Comparison of ENCODE assay signal across 20 cellular contexts in the genomic region with DNA sequence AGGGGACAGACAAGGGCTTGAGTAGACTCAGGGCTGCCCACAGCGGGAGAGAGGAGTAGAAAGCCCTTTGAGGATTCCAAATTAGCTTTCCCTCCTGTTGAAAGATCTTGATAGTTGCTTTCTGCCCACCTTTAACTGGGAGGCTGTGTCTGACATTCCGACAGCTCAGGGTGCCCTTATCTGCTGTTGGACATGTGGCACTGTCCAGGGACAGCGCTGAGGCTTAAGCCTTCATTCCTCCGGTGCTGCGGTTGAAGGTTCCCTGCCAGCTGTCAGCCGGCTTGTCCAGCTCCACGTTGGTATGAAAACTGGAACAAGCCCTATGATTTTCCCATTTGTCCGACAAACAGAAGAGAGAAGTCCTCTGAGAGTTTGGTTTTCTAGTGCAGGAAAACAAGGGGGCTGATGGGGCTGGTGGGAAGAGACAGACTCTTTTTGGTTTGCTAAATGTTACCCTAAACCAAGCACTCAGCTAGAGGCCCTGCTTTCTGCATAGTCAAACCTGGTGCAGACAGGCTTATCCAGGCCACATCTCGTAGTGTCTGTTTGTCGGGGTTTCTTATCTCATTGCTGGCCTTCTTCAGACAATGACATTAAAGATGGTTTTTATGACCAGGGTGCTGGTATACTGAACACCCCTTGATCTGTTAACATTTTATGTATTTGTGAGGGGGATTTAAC. TPM values are rescaled to one million over a fixed set of nuclear protein-coding genes. Genes with fewer than 3 reads are reported as not detected.
DNase-seq lines count a peak whose midpoint lies in the region; ATAC-seq and TF ChIP-seq lines count a peak whose summit lies in the region.
"Had no signal": no experiment of that assay in that cellular context is flagged by ENCODE, and none has a peak within 500 bp of the region (broad histone marks: within the 10 kb centered on the region; RNA-seq: fewer than 3 reads in every experiment).

No MANE protein-coding gene starts in this region.

- ATAC-seq in Right ventricle myocardium superior (ENCODE audit: poor library complexity) (peak; percentile 92), upper lobe of right lung (no peak), HG02885 (IDR thresholded peaks at IDR 0.05; ENCODE audit: poor library complexity, unreplicated experiment) (no peak)
- ATAC-seq: naive thymus-derived CD8-positive, alpha-beta T cell had no signal

- peaks cover 19% of the 10 kb centered on the region for H3K27me3 ChIP-seq in upper lobe of right lung
- H3K27me3 ChIP-seq: thyroid gland had no signal

- H3K27ac ChIP-seq in mesodermal cell (ENCODE audit: low read depth, low read length, severe bottlenecking), result peak overlapping the region; percentile 73
- H3K27ac ChIP-seq in upper lobe of right lung, result no peak overlapping the region
- H3K27ac ChIP-seq: RWPE1, thyroid gland had no signal

- H3K4me3 ChIP-seq in mesodermal cell (ENCODE audit: extremely low read depth, insufficient read depth, low read length, poor library complexity, severe bottlenecking) (no peak overlapping the region), upper lobe of right lung (no peak overlapping the region)
- H3K4me3 ChIP-seq: lung, thyroid gland had no signal

- H3K4me1 ChIP-seq in mesodermal cell (ENCODE audit: control insufficient read depth, insufficient read depth, low read length, poor library complexity, severe bottlenecking) (peaks cover 21% of the 10 kb centered on the region), upper lobe of right lung (no peaks in the 10 kb centered on the region)
- H3K4me1 ChIP-seq: thyroid gland had no signal

- peak; percentile 46 for DNase-seq in SK-N-DZ (ENCODE audit: low spot score)
- no peak for DNase-seq in Right ventricle myocardium superior
- peak; percentile 15 for DNase-seq in upper lobe of right lung
- no peak for DNase-seq in NCI-H1417 treated with DMSO at 0.1 percent for 48 hours (lab: John Stamatoyannopoulos, UW)
- no peak for DNase-seq in GM19238 (ENCODE audit: insufficient read length, low spot score)
- DNase-seq: activated gamma-delta T cell treated with Interleukin-2 at 50 U/mL for 16 hours; CD8-positive, alpha-beta memory T cell; cortex of kidney; naive thymus-derived CD8-positive, alpha-beta T cell; NCI-H1092 treated with DMSO at 0.1 percent for 48 hours; NCI-H2081; NCI-H446 treated with DMSO at 0.1 percent for 48 hours; stimulated activated CD4-positive, alpha-beta T cell treated with anti-CD3 and anti-CD28 coated beads, Interleukin-1b, Interleukin-23, amount 100 ng/mL, for 48 hours; stimulated activated naive CD4-positive, alpha-beta T cell; T-helper 1 cell; thyroid gland had no signal

- WGBS in mesodermal cell (ENCODE audit: insufficient coverage in 2 of 2), 2 experiments, result 81 to 92% methylated on average over 10 of the region's 10 CpGs

- H3K9me3 ChIP-seq in mesodermal cell (ENCODE audit: control insufficient read depth, low read length) (no peaks in the 10 kb centered on the region), upper lobe of right lung (no peaks in the 10 kb centered on the region)
- H3K9me3 ChIP-seq: thyroid gland had no signal

- TF ChIP-seq CTCF in upper lobe of right lung (IDR thresholded peaks at IDR 0.05), result no peak

- H3K36me3 ChIP-seq in mesodermal cell (ENCODE audit: control insufficient read depth, insufficient read depth, low read length) (peaks cover 10% of the 10 kb centered on the region), upper lobe of right lung (no peaks in the 10 kb centered on the region)
- H3K36me3 ChIP-seq: thyroid gland had no signal

- intact Hi-C loops in Right ventricle myocardium superior (cut with DNase I) (no loop called here), upper lobe of right lung (cut with DNase I) (no loop called here)

RNA-seq across cellular contexts. Expression of a gene that starts 24.5 kb away (rescaled TPM):
- polyA plus RNA-seq in SK-N-DZ (2014; cell fraction: cytosol; rRNA removed), result 18.4 and 26.3 TPM in 2 replicates
- polyA plus RNA-seq in SK-N-DZ (2014; cell fraction: nucleus; rRNA removed), result 20.3 and 31.5 TPM in 2 replicates
- total RNA-seq in Right ventricle myocardium superior (9.0 TPM), upper lobe of right lung (0.90 TPM)
- 19.7 TPM for polyA plus RNA-seq in mesodermal cell (2013, experiment 1 of 2)
- polyA plus RNA-seq in mesodermal cell (2013, experiment 2 of 2), result 15.9 TPM

Comparison
In these comparisons a context has a peak if more than half of its experiments do, and no peak if none do; other contexts are left out.
1. DNase-seq: peak in SK-N-DZ (single experiment) and upper lobe of right lung (single experiment); none in Right ventricle myocardium superior (single experiment), NCI-H1417 treated with DMSO at 0.1 percent for 48 hours (single experiment) and GM19238 (single experiment).